In genomic region chr19:56317749-56318148, GRCh38 we compare ENCODE assay signal across 21 cellular contexts. TPM values are rescaled to one million over a fixed set of nuclear protein-coding genes. Genes with fewer than 3 reads are reported as not detected.
DNase-seq lines count a peak whose midpoint lies in the region; FAIRE-seq and TF ChIP-seq lines count a peak whose summit lies in the region.
"Had no signal": no experiment of that assay in that cellular context is flagged by ENCODE, and none has a peak within 500 bp of the region (broad histone marks: within the 10 kb centered on the region; RNA-seq: fewer than 3 reads in every experiment).

No MANE protein-coding gene starts in this region.

- in situ Hi-C loops in GM23248 (cut with MboI), result no loop called here

- H3K9me3 ChIP-seq in H1 (ENCODE audit: insufficient read depth in 2 of 2, low read depth in 1 of 2, low read length in 1 of 2), result no peaks in the 10 kb centered on the region
- no peaks in the 10 kb centered on the region for H3K9me3 ChIP-seq in neutrophil
- H3K9me3 ChIP-seq in GM23248 (ENCODE audit: low read depth), result no peaks in the 10 kb centered on the region
- H3K9me3 ChIP-seq: BE2C, HAP-1 had no signal

- H3K4me2 ChIP-seq in H1 (ENCODE audit: insufficient read depth in 1 of 2, low read depth in 2 of 2, low read length in 2 of 2) (no peak overlapping the region), GM23248 (ENCODE audit: unreplicated experiment) (no peak overlapping the region)

- H3K27me3 Mint-ChIP-seq in CD14-positive monocyte (ENCODE audit: low read depth in 3 of 3), result peaks cover 0 to 1% (median 0%) of the 10 kb centered on the region in 3 donors

- TF ChIP-seq CTCF in CD14-positive monocyte (IDR thresholded peaks at IDR 0.05), result no peak
- TF ChIP-seq CTCF in HL-60 (IDR thresholded peaks at IDR 0.05; ENCODE audit: insufficient read depth, low read length), result no peak
- TF ChIP-seq CTCF in H1 (IDR thresholded peaks at IDR 0.05; ENCODE audit: control extremely low read depth in 1 of 3, insufficient read depth in 1 of 3, low read depth in 1 of 3, low read length in 3 of 3), result no peak
- TF ChIP-seq CTCF in neutrophil (IDR thresholded peaks at IDR 0.05), result no peak

- intact Hi-C loops in CD14-positive monocyte (cut with micrococcal nuclease), result no loop called here

- no peak overlapping the region for H3K14ac ChIP-seq in H1 (ENCODE audit: insufficient read length)

- no peak overlapping the region for H4K5ac ChIP-seq in H1 (ENCODE audit: insufficient read length, low read depth, low read length)

- no peak for TF ChIP-seq POLR2A in H1 (IDR thresholded peaks at IDR 0.05; ENCODE audit: control extremely low read depth in 1 of 2, low read depth in 2 of 2, low read length in 2 of 2)

- H2AK5ac ChIP-seq in H1 (ENCODE audit: low read depth, low read length), result 0 out of 2 replicates have a peak overlapping the region, but pooled peaks have one; percentile 57

- no peaks in the 10 kb centered on the region for H3K79me2 ChIP-seq in H1 (ENCODE audit: control insufficient read depth in 1 of 2, insufficient read depth in 2 of 2, low read length in 2 of 2)
- H3K79me2 ChIP-seq in GM23248 (ENCODE audit: insufficient read depth), result peaks cover 18% of the 10 kb centered on the region

- H4K91ac ChIP-seq in H1 (replicated peaks; ENCODE audit: insufficient read length, low read length), result no peak overlapping the region

- H3K9me2 ChIP-seq in GM23248 (ENCODE audit: insufficient read depth), result no peaks in the 10 kb centered on the region

- no peak overlapping the region for H2BK12ac ChIP-seq in H1 (ENCODE audit: low read depth, low read length)

- CTCF ChIA-PET in H1 (lab: Charles Lee; ENCODE audit: partially characterized antibody), result interaction anchor here (0.6 to 2.1 kb wide), 8 partner anchors 8 to 251 kb away, joined by 3 to 18 read pairs (median 4); no protein-coding TSS in a partner anchor

- peaks cover 0 to 2% (median 0%) of the 10 kb centered on the region in 7 donors for H3K9me3 Mint-ChIP-seq in CD14-positive monocyte
- H3K9me3 Mint-ChIP-seq: CD4-positive, alpha-beta memory T cell had no signal

- H3K23ac ChIP-seq in H1 (ENCODE audit: insufficient read length), result no peak overlapping the region

- H3K4me1 ChIP-seq in H1 (replicated peaks in 1 of 4; ENCODE audit: control insufficient read depth in 3 of 4, insufficient read depth in 4 of 4, low read length in 3 of 4) (peaks cover 0 to 3% (median 1%) of the 10 kb centered on the region in 4 experiments; a peak in 2 of 7 replicates), neutrophil (ENCODE audit: control insufficient read depth in 1 of 2, insufficient read depth in 1 of 2, low read depth in 1 of 2, low read length in 1 of 2) (peaks cover 67 to 78% of the 10 kb centered on the region in 2 experiments), GM23248 (ENCODE audit: insufficient read depth) (peaks cover 13% of the 10 kb centered on the region)

- no peak overlapping the region for H2BK120ac ChIP-seq in H1 (replicated peaks; ENCODE audit: low read depth, low read length)

- DNase-seq in CD14-positive monocyte (ENCODE audit: low spot score), result no peak
- DNase-seq in HL-60 (ENCODE audit: low read depth in 1 of 2, low spot score in 1 of 2), result no peak
- DNase-seq in H1 (ENCODE audit: low read depth in 1 of 2, low spot score in 2 of 2), result no peak
- no peak for DNase-seq in GM23248
- DNase-seq in stimulated activated CD4-positive, alpha-beta T cell treated with anti-CD3 and anti-CD28 coated beads, Interleukin-4, amount 100 ng/mL, for 4 hours, result no peak
- DNase-seq: ACHN; BE2C; CD4-positive, alpha-beta memory T cell; DMS153; DMS79; GDM1; IMR-90 had no signal

- no peaks in the 10 kb centered on the region for H4K20me1 ChIP-seq in H1 (replicated peaks in 1 of 2; ENCODE audit: control insufficient read depth in 1 of 2, insufficient read depth in 2 of 2, low read length in 2 of 2)
- no peaks in the 10 kb centered on the region for H4K20me1 ChIP-seq in GM23248 (ENCODE audit: insufficient read depth)

- no peaks in the 10 kb centered on the region; the same call in 1 of the 2 replicates for H3K23me2 ChIP-seq in H1 (ENCODE audit: low read depth, low read length)

- no peaks in the 10 kb centered on the region for H3K36me3 Mint-ChIP-seq in CD14-positive monocyte

- H3K27ac ChIP-seq in HL-60 (replicated peaks) (peak overlapping the region; percentile 83), H1 (ENCODE audit: low read depth, low read length) (no peak overlapping the region), neutrophil (peak overlapping the region; percentile 71), GM23248 (no peak overlapping the region)
- H3K27ac ChIP-seq: C4-2B had no signal

- H3K4ac ChIP-seq in H1 (replicated peaks; ENCODE audit: insufficient read length, low read depth, low read length), result no peak overlapping the region

- no peak overlapping the region for H4K8ac ChIP-seq in H1 (ENCODE audit: extremely low read depth, insufficient read depth, low read length)

- H3K18ac ChIP-seq in H1 (ENCODE audit: extremely low read depth, low read length), result no peak overlapping the region

- no peak for TF ChIP-seq EP300 in H1 (IDR thresholded peaks at IDR 0.05; ENCODE audit: borderline replicate concordance in 1 of 2, low read depth in 2 of 2, low read length in 2 of 2)

- H3K9ac ChIP-seq in H1 (replicated peaks in 1 of 4; ENCODE audit: extremely low read depth in 1 of 4, low read depth in 3 of 4, low read length in 3 of 4) (no peak overlapping the region), GM23248 (no peak overlapping the region)

- POLR2A ChIA-PET in H1 (lab: Charles Lee; ENCODE audit: partially characterized antibody), result no interaction called here

- H3K27me3 ChIP-seq in HL-60 (ENCODE audit: insufficient read depth, poor library complexity, severe bottlenecking) (no peaks in the 10 kb centered on the region), H1 (replicated peaks in 1 of 4; ENCODE audit: control insufficient read depth in 3 of 4, extremely low read depth in 1 of 4, insufficient read depth in 3 of 4, low read length in 3 of 4) (no peaks in the 10 kb centered on the region; a peak in 1 of 7 replicates), neutrophil (no peaks in the 10 kb centered on the region), GM23248 (replicated peaks; ENCODE audit: insufficient read depth) (no peaks in the 10 kb centered on the region)

- H3K4me3 Mint-ChIP-seq in CD14-positive monocyte, result no peak overlapping the region

- no peak overlapping the region for H2BK20ac ChIP-seq in H1 (ENCODE audit: low read length)

- H3K4me3 ChIP-seq in HL-60 (replicated peaks; ENCODE audit: insufficient read depth, low read length) (no peak overlapping the region), H1 (ENCODE audit: extremely low read depth in 1 of 4, insufficient read depth in 2 of 4, low read depth in 3 of 4, low read length in 4 of 4) (no peak overlapping the region), neutrophil (ENCODE audit: low read depth in 1 of 2, low read length in 1 of 2) (no peak overlapping the region), GM23248 (no peak overlapping the region)
- H3K4me3 ChIP-seq: HAP-1, K562 had no signal

- H2BK15ac ChIP-seq in H1 (ENCODE audit: low read length), result no peak overlapping the region

- WGBS in H1 (ENCODE audit: extremely low coverage in 1 of 2, insufficient coverage in 1 of 2, insufficient read length in 1 of 2, insufficient replicate concordance in 2 of 2, low coverage in 1 of 2, low lambda C conversion rate in 2 of 2, missing lambda C conversion rate in 1 of 2), 2 experiments, result 74% methylated on average over 2 of the region's 2 CpGs; no CpG with 5 or more reads in 1 of the 2 experiments
- 61 to 63% methylated on average over 2 of the region's 2 CpGs for WGBS in GM23248 (ENCODE audit: low coverage in 1 of 2, low lambda C conversion rate in 2 of 2, missing lambda C conversion rate in 2 of 2), 2 experiments

- H2AFZ ChIP-seq in H1 (ENCODE audit: low read length), result no peak overlapping the region
- H2AFZ ChIP-seq in GM23248, result no peak overlapping the region

- peaks cover 71% of the 10 kb centered on the region for H3K4me1 Mint-ChIP-seq in CD14-positive monocyte

- no peaks in the 10 kb centered on the region for H3K79me1 ChIP-seq in H1 (ENCODE audit: low read depth, low read length)

- H3F3A ChIP-seq in GM23248 (ENCODE audit: insufficient read depth), result no peaks in the 10 kb centered on the region

- H3K27ac Mint-ChIP-seq in CD14-positive monocyte, result peak overlapping the region in 6 of 7 donors; percentile 37 to 94 (median 77)

- FAIRE-seq in H1 (lab: Jason Lieb, UNC), result no peak
- FAIRE-seq: A204.1, GM12892, GM18507, K562 had no signal

- no peak overlapping the region for H2BK5ac ChIP-seq in H1 (ENCODE audit: low read depth, low read length)

- no peak overlapping the region for H3K56ac ChIP-seq in H1 (replicated peaks; ENCODE audit: insufficient read length, low read depth, low read length)

- TF ChIP-seq RAD21 in H1 (IDR thresholded peaks at IDR 0.05 in 1 of 2, conservative IDR thresholded peaks at IDR 0.05 in 1 of 2; ENCODE audit: low read depth in 2 of 2, low read length in 2 of 2), result no peak

- H3K36me3 ChIP-seq in H1 (ENCODE audit: control insufficient read depth in 2 of 4, insufficient read depth in 4 of 4, low read length in 3 of 4) (no peaks in the 10 kb centered on the region), neutrophil (no peaks in the 10 kb centered on the region), GM23248 (ENCODE audit: low read depth) (no peaks in the 10 kb centered on the region)
- H3K36me3 ChIP-seq: BE2C, HAP-1 had no signal

RNA-seq across cellular contexts. Expression of gene ZSCAN5A, which starts 3.1 kb away (rescaled TPM):
- 1 to 10 TPM; 5.3 to 6.3 TPM for polyA plus RNA-seq in CD14-positive monocyte
- total RNA-seq in H1 (2021; fragmentation: NEBNext Ultra II Directional; extraction: Animal tissue kit (Norgen Biotek cat#: 25700)), result 11.0 and 15.0 TPM in 2 replicates
- polyA plus RNA-seq in H1 (2011; rRNA removed), result 8.6 and 12.4 TPM in 2 replicates
- 9.7 TPM for polyA plus RNA-seq in H1 (2011; cell fraction: cytosol; rRNA removed)
- polyA plus RNA-seq in H1 (2011; cell fraction: nucleus; rRNA removed), result 12.1 TPM
- 9.3 to 11.5 TPM (median 9.9 TPM) in 4 replicates for polyA plus RNA-seq in H1 (2012, experiment 1 of 2)
- 8.9 TPM for polyA plus RNA-seq in H1 (2012, experiment 2 of 2)
- 6.3 TPM for polyA plus RNA-seq in H1 (2013, experiment 1 of 2)
- polyA plus RNA-seq in H1 (2013, experiment 2 of 2), result 8.3 TPM
- 17.6 and 25.4 TPM in 2 replicates for polyA minus RNA-seq in H1 (2011; rRNA and poly(A)+ RNA removed)
- 5.2 TPM for polyA minus RNA-seq in H1 (2011; cell fraction: cytosol; rRNA and poly(A)+ RNA removed)
- polyA minus RNA-seq in H1 (2011; cell fraction: nucleus; rRNA and poly(A)+ RNA removed), result 25.3 TPM
- 3.5 and 4.2 TPM in 2 replicates for total RNA-seq in GM23248 (2014; rRNA removed; shearing (Covaris generic))
- 4.3 and 4.4 TPM in 2 replicates for polyA plus RNA-seq in GM23248 (2016; fragmentation: Nextera tagmentation; extraction: Ambion mirVana)

RNA-seq across cellular contexts. Expression of gene EDDM13, which starts 45.2 kb away (rescaled TPM):
- polyA plus RNA-seq in CD14-positive monocyte (under 1 TPM; 0.61 to 0.70 TPM), H1 (2011; rRNA removed) (not detected in 2 replicates), GM23248 (2016; fragmentation: Nextera tagmentation; extraction: Ambion mirVana) (not detected in 2 replicates)
- total RNA-seq in H1 (2021; fragmentation: NEBNext Ultra II Directional; extraction: Animal tissue kit (Norgen Biotek cat#: 25700)), result not detected in 2 replicates
- polyA plus RNA-seq in H1 (2011; cell fraction: cytosol; rRNA removed), result not detected
- polyA plus RNA-seq in H1 (2011; cell fraction: nucleus; rRNA removed), result not detected
- not detected in 4 replicates for polyA plus RNA-seq in H1 (2012, experiment 1 of 2)
- not detected for polyA plus RNA-seq in H1 (2012, experiment 2 of 2)
- polyA plus RNA-seq in H1 (2013, experiment 1 of 2), result not detected
- polyA plus RNA-seq in H1 (2013, experiment 2 of 2), result not detected
- not detected in 2 replicates for polyA minus RNA-seq in H1 (2011; rRNA and poly(A)+ RNA removed)
- not detected for polyA minus RNA-seq in H1 (2011; cell fraction: cytosol; rRNA and poly(A)+ RNA removed)
- not detected for polyA minus RNA-seq in H1 (2011; cell fraction: nucleus; rRNA and poly(A)+ RNA removed)
- total RNA-seq in GM23248 (2014; rRNA removed; shearing (Covaris generic)), result not detected in 2 replicates
- total RNA-seq: CD4-positive, alpha-beta memory T cell; Daoy; H4; IMR-90 had no signal
- polyA plus RNA-seq: IMR-90 had no signal

Comparison
In these comparisons a context has a peak if more than half of its experiments do, and no peak if none do; other contexts are left out.
1. H3K27ac ChIP-seq: peak in HL-60 (single experiment) and neutrophil (single experiment); none in H1 (single experiment) and GM23248 (single experiment).